Comparison of ENCODE assay signal across 1 cellular context in the genomic region with DNA sequence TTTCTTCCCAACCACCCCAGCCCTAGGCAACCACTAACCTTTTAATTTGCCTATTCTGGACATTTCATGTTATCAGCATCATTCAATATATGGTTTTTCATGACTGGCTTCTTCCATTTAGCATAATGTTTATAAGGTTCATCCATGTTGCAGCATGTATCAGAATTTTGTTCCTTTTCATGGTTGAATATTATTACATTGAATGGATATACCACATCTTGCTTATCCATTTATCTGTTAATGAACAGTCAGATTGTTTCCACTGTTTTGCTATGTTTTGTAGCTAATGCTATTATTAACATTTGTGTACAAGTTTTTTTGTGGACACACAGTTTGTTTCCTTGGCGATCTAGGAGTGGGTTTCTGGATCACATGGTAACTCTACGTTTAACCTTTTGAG.
TF ChIP-seq lines count a peak whose summit lies in the region.

No MANE protein-coding gene starts in this region.

TF ChIP-seq in A549, 52 proteins besides CTCF, POLR2A, EP300 and RAD21 (continued from another document):
- TF ChIP-seq, protein P1, sequence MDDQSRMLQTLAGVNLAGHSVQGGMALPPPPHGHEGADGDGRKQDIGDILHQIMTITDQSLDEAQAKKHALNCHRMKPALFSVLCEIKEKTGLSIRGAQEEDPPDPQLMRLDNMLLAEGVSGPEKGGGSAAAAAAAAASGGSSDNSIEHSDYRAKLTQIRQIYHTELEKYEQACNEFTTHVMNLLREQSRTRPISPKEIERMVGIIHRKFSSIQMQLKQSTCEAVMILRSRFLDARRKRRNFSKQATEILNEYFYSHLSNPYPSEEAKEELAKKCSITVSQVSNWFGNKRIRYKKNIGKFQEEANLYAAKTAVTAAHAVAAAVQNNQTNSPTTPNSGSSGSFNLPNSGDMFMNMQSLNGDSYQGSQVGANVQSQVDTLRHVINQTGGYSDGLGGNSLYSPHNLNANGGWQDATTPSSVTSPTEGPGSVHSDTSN (IDR thresholded peaks at IDR 0.05): no peak
- TF ChIP-seq, protein P2, sequence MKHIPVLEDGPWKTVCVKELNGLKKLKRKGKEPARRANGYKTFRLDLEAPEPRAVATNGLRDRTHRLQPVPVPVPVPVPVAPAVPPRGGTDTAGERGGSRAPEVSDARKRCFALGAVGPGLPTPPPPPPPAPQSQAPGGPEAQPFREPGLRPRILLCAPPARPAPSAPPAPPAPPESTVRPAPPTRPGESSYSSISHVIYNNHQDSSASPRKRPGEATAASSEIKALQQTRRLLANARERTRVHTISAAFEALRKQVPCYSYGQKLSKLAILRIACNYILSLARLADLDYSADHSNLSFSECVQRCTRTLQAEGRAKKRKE (CRISPR knock-in tag; IDR thresholded peaks at IDR 0.05; ENCODE audit: low read depth): no peak
- TF ChIP-seq, protein P3, sequence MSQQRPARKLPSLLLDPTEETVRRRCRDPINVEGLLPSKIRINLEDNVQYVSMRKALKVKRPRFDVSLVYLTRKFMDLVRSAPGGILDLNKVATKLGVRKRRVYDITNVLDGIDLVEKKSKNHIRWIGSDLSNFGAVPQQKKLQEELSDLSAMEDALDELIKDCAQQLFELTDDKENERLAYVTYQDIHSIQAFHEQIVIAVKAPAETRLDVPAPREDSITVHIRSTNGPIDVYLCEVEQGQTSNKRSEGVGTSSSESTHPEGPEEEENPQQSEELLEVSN (IDR thresholded peaks at IDR 0.05; ENCODE audit: borderline replicate concordance, low read depth): no peak
- TF ChIP-seq, protein P4, sequence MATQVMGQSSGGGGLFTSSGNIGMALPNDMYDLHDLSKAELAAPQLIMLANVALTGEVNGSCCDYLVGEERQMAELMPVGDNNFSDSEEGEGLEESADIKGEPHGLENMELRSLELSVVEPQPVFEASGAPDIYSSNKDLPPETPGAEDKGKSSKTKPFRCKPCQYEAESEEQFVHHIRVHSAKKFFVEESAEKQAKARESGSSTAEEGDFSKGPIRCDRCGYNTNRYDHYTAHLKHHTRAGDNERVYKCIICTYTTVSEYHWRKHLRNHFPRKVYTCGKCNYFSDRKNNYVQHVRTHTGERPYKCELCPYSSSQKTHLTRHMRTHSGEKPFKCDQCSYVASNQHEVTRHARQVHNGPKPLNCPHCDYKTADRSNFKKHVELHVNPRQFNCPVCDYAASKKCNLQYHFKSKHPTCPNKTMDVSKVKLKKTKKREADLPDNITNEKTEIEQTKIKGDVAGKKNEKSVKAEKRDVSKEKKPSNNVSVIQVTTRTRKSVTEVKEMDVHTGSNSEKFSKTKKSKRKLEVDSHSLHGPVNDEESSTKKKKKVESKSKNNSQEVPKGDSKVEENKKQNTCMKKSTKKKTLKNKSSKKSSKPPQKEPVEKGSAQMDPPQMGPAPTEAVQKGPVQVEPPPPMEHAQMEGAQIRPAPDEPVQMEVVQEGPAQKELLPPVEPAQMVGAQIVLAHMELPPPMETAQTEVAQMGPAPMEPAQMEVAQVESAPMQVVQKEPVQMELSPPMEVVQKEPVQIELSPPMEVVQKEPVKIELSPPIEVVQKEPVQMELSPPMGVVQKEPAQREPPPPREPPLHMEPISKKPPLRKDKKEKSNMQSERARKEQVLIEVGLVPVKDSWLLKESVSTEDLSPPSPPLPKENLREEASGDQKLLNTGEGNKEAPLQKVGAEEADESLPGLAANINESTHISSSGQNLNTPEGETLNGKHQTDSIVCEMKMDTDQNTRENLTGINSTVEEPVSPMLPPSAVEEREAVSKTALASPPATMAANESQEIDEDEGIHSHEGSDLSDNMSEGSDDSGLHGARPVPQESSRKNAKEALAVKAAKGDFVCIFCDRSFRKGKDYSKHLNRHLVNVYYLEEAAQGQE (IDR thresholded peaks at IDR 0.05): no peak
- TF ChIP-seq BHLHE40 (IDR thresholded peaks at IDR 0.05; ENCODE audit: low read depth, low read length) (no peak), HOXA7 (CRISPR knock-in tag; IDR thresholded peaks at IDR 0.05) (no peak), CHD2 (IDR thresholded peaks at IDR 0.05; ENCODE audit: low read length, partially characterized antibody) (no peak), KDM1A (IDR thresholded peaks at IDR 0.05; ENCODE audit: low read depth) (no peak)
TF ChIP-seq in A549: peak in this region for 0.
